ENCODE assay signal across 8 cellular contexts in genomic region chr4:170259631-170260153, GRCh38.
A peak's percentile ranks its signal among the peaks of the same experiment; 100 is the strongest.
DNase-seq lines count a peak whose midpoint lies in the region; ATAC-seq, FAIRE-seq and TF ChIP-seq lines count a peak whose summit lies in the region.

No MANE protein-coding gene starts in this region.

- no peaks in the 10 kb centered on the region for H3K9me1 ChIP-seq in endothelial cell of umbilical vein (replicated peaks; ENCODE audit: control insufficient read depth, extremely low read depth, insufficient read depth, low read length)

- dilution Hi-C loops in endothelial cell of umbilical vein (cut with MboI; ENCODE audit: extremely low pct_ligation_motif_present, low sequenced_read_pairs): no loop called here

- no peaks in the 10 kb centered on the region for H3K9me3 Mint-ChIP-seq in Caco-2 (ENCODE audit: unreplicated experiment)

- TF ChIP-seq POLR2A in endothelial cell of umbilical vein (IDR thresholded peaks at IDR 0.05; ENCODE audit: low read depth, low read length): no peak
- no peak for TF ChIP-seq POLR2A in uterus (IDR thresholded peaks at IDR 0.05)

- no peaks in the 10 kb centered on the region for H3K27me3 Mint-ChIP-seq in Caco-2 (ENCODE audit: insufficient read depth, unreplicated experiment)

- H3K36me3 Mint-ChIP-seq in Caco-2 (ENCODE audit: insufficient read depth, unreplicated experiment): no peaks in the 10 kb centered on the region

- no peak for FAIRE-seq in endothelial cell of umbilical vein (lab: Jason Lieb, UNC)

- H3K4me1 ChIP-seq in Caco-2 (no peaks in the 10 kb centered on the region), endothelial cell of umbilical vein (ENCODE audit: control insufficient read depth, extremely low read depth, insufficient read depth, low read length) (no peaks in the 10 kb centered on the region), mucosa of descending colon (ENCODE audit: low read depth) (no peaks in the 10 kb centered on the region), uterus (no peaks in the 10 kb centered on the region)

- no peaks in the 10 kb centered on the region for H3K27me3 ChIP-seq in Caco-2 (replicated peaks; ENCODE audit: control insufficient read depth, insufficient read depth, low read length)
- no peaks in the 10 kb centered on the region for H3K27me3 ChIP-seq in endothelial cell of umbilical vein (ENCODE audit: control insufficient read depth in 2 of 2, insufficient read depth in 2 of 2, low read length in 2 of 2)
- no peaks in the 10 kb centered on the region for H3K27me3 ChIP-seq in uterus

- H3K79me2 ChIP-seq in endothelial cell of umbilical vein (ENCODE audit: control insufficient read depth, insufficient read depth, low read length): no peaks in the 10 kb centered on the region

- CTCF ChIA-PET in Caco-2 (lab: Charles Lee) (interaction anchor here (0.6 to 2.2 kb wide), 11 partner anchors 16 to 927 kb away, joined by 3 to 15 read pairs (median 3); no protein-coding TSS in a partner anchor), endothelial cell of umbilical vein (lab: Charles Lee) (no interaction called here)

- H3K9ac ChIP-seq in endothelial cell of umbilical vein (replicated peaks; ENCODE audit: extremely low read depth, insufficient read depth, low read length): no peak overlapping the region

- H3K36me3 ChIP-seq in Caco-2 (ENCODE audit: control insufficient read depth, insufficient read depth, low read length) (no peaks in the 10 kb centered on the region), endothelial cell of umbilical vein (ENCODE audit: control insufficient read depth in 2 of 2, extremely low read depth in 1 of 2, insufficient read depth in 2 of 2, low read length in 2 of 2) (no peaks in the 10 kb centered on the region), mucosa of descending colon (ENCODE audit: low read depth) (no peaks in the 10 kb centered on the region), uterus (no peaks in the 10 kb centered on the region)

- H3K27ac Mint-ChIP-seq in Caco-2 (ENCODE audit: unreplicated experiment): no peak overlapping the region

- intact Hi-C loops in Caco-2 (cut with micrococcal nuclease; ENCODE audit: unreplicated experiment) (loop anchor here (1.0 kb wide), 4 partner anchors 61 to 594 kb away; no protein-coding TSS in a partner anchor), endothelial cell of umbilical vein (cut with micrococcal nuclease) (loop anchor here (1.0 to 2.0 kb wide), 2 partner anchors 121 to 593 kb away; no protein-coding TSS in a partner anchor), mucosa of descending colon (cut with DNase I, micrococcal nuclease) (loop anchor here in 1 of 2 donors (10.0 kb wide), 1 partner anchor 115 kb away; no protein-coding TSS in a partner anchor), uterus (cut with DNase I; ENCODE audit: low total_unique reads) (no loop called here)

- H3K27ac ChIP-seq in endothelial cell of umbilical vein (ENCODE audit: insufficient read depth, low read depth, low read length) (no peak overlapping the region), uterus (no peak overlapping the region)

- H3K4me1 Mint-ChIP-seq in Caco-2 (ENCODE audit: low read depth, unreplicated experiment): no peaks in the 10 kb centered on the region

- no TSS peak for BruUV-seq in Caco-2 (replicated peaks; lab: Mats Ljungman, UMichigan)
- BruUV-seq in endothelial cell of umbilical vein (replicated peaks; lab: Mats Ljungman, UMichigan): no TSS peak

- TF ChIP-seq CTCF in Caco-2 (IDR thresholded peaks at IDR 0.05; ENCODE audit: insufficient read depth in 1 of 2, low read depth in 1 of 2, low read length in 1 of 2, severe bottlenecking in 1 of 2, unreplicated experiment in 1 of 2) (peak; percentile 79 to 86), endothelial cell of umbilical vein (IDR thresholded peaks at IDR 0.05; ENCODE audit: extremely low read depth in 1 of 2, insufficient read depth in 1 of 2, low read depth in 1 of 2, low read length in 2 of 2) (peak; percentile 58 to 65), mucosa of descending colon (IDR thresholded peaks at IDR 0.05) (peak; percentile 62), uterus (IDR thresholded peaks at IDR 0.05) (peak; percentile 28 to 54 (median 50))

- no peaks in the 10 kb centered on the region for H4K20me1 ChIP-seq in endothelial cell of umbilical vein (replicated peaks; ENCODE audit: control insufficient read depth, extremely low read depth, insufficient read depth, low read length)

- no peak overlapping the region for H2AFZ ChIP-seq in endothelial cell of umbilical vein (ENCODE audit: low read depth, low read length)

- no peak overlapping the region for H3K4me2 ChIP-seq in endothelial cell of umbilical vein (ENCODE audit: insufficient read depth, low read length)

- H3K4me3 Mint-ChIP-seq in Caco-2 (ENCODE audit: unreplicated experiment): no peak overlapping the region

- POLR2A ChIA-PET in Caco-2 (lab: Charles Lee) (no interaction called here), endothelial cell of umbilical vein (lab: Charles Lee) (no interaction called here)

- peak; percentile 82 to 86 for DNase-seq in Caco-2
- peak; percentile 92 for DNase-seq in NCI-H1436 (lab: John Stamatoyannopoulos, UW)
- DNase-seq in SKM-1 treated with dmso at 0.1 percent for 144 hours (lab: John Stamatoyannopoulos, UW; ENCODE audit: unreplicated experiment): peak; percentile 93
- peak; percentile 34 for DNase-seq in endothelial cell of umbilical vein (ENCODE audit: low read depth, low spot score)
- DNase-seq in mucosa of descending colon: peak in 2 of 3 donors; percentile 64 to 95
- peak; percentile 22 to 35 for DNase-seq in uterus

- H3K9me3 ChIP-seq in Caco-2: no peaks in the 10 kb centered on the region
- H3K9me3 ChIP-seq in endothelial cell of umbilical vein (replicated peaks; ENCODE audit: control insufficient read depth, insufficient read depth, low read length): no peaks in the 10 kb centered on the region
- H3K9me3 ChIP-seq in mucosa of descending colon: no peaks in the 10 kb centered on the region
- no peaks in the 10 kb centered on the region for H3K9me3 ChIP-seq in uterus

- ATAC-seq in GM18861 (IDR thresholded peaks at IDR 0.05; ENCODE audit: unreplicated experiment) (peak; percentile 99), HG02973 (IDR thresholded peaks at IDR 0.05; ENCODE audit: unreplicated experiment) (peak; percentile 98), mucosa of descending colon (peak; percentile 100)

- no peak overlapping the region for H3K4me3 ChIP-seq in Caco-2 (ENCODE audit: low read depth, low read length)
- H3K4me3 ChIP-seq in endothelial cell of umbilical vein (replicated peaks in 1 of 3; ENCODE audit: insufficient read depth in 1 of 3, low read depth in 1 of 3, low read length in 3 of 3): no peak overlapping the region
- no peak overlapping the region for H3K4me3 ChIP-seq in mucosa of descending colon
- H3K4me3 ChIP-seq in uterus: no peak overlapping the region

TF ChIP-seq in endothelial cell of umbilical vein, 7 proteins besides CTCF, POLR2A, EP300 and RAD21:
- no peak for TF ChIP-seq MAX (IDR thresholded peaks at IDR 0.05; ENCODE audit: insufficient read depth, insufficient read length)
- no peak for TF ChIP-seq MYC (IDR thresholded peaks at IDR 0.05; ENCODE audit: low read depth, low read length)
- no peak for TF ChIP-seq JUN (IDR thresholded peaks at IDR 0.05; ENCODE audit: borderline replicate concordance, insufficient read depth, insufficient read length, low read depth)
- TF ChIP-seq EZH2 (IDR thresholded peaks at IDR 0.05; ENCODE audit: borderline replicate concordance, low read depth, low read length, severe bottlenecking): no peak
- no peak for TF ChIP-seq FOS (IDR thresholded peaks at IDR 0.05; ENCODE audit: borderline replicate concordance, insufficient read depth, low read length)
- no peak for TF ChIP-seq POLR2AphosphoS5 (IDR thresholded peaks at IDR 0.05; ENCODE audit: insufficient read depth, low read depth, low read length)
- no peak for TF ChIP-seq GATA2 (IDR thresholded peaks at IDR 0.05; ENCODE audit: insufficient read depth, insufficient read length, low read depth, low read length)
TF ChIP-seq in endothelial cell of umbilical vein: peak in this region for 0.

Comparison
In these comparisons a context has a peak if more than half of its experiments do, and no peak if none do; other contexts are left out.
1. DNase-seq: peak in every context shown above with its lines; median percentile 93 in SKM-1 treated with dmso at 0.1 percent for 144 hours; 92 in NCI-H1436; 84 in Caco-2; 80 in mucosa of descending colon; 34 in endothelial cell of umbilical vein; 28 in uterus.